15 cellular contexts compared by ENCODE assay signal in the genomic region with DNA sequence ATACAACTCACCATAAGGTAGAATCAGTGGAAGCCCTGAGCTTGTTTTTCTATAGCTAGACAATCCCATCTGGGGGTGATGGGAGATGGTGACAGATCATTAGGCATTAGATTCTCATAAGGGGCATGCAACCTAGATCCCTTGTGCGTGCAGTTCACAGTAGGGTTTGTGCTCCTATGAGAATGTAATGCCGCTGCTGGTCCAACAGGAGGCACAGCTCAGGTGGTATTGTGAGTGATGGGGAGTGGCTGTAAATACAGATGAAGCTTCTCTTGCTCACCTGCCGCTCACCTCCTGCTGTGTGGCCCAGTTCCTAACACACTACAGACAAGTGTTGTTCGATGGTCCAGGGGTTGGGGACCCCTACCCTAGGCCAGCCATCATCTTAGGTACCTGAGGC. TPM values are rescaled to one million over a fixed set of nuclear protein-coding genes. Genes with fewer than 3 reads are reported as not detected.
A peak's percentile ranks its signal among the peaks of the same experiment; 100 is the strongest.
DNase-seq lines count a peak whose midpoint lies in the region; ATAC-seq, FAIRE-seq and TF ChIP-seq lines count a peak whose summit lies in the region.
"Had no signal": no experiment of that assay in that cellular context is flagged by ENCODE, and none has a peak within 500 bp of the region (broad histone marks: within the 10 kb centered on the region; RNA-seq: fewer than 3 reads in every experiment).

No MANE protein-coding gene starts in this region.

- no peak for TF ChIP-seq EP300 in GM12878 (IDR thresholded peaks at IDR 0.05; ENCODE audit: borderline replicate concordance in 1 of 2, control insufficient read depth in 1 of 2, low read depth in 2 of 2, low read length in 2 of 2)

- H3K4me3 Mint-ChIP-seq in H9 = no peak overlapping the region
- H3K4me3 Mint-ChIP-seq: stimulated activated naive CD8-positive, alpha-beta T cell treated with anti-CD3 and anti-CD28 coated beads, Interleukin-15, amount 100 ng/mL, for 72 hours had no signal

- H3K9ac ChIP-seq in H9 (ENCODE audit: extremely low read depth, insufficient read length, low read length) (no peak overlapping the region), GM12878 (ENCODE audit: control insufficient read depth, insufficient read depth, low read length) (no peak overlapping the region), mesendoderm (ENCODE audit: low read length) (no peak overlapping the region)

- H3K23ac ChIP-seq in H9 (ENCODE audit: insufficient read length, low read depth, low read length) (no peak overlapping the region), mesendoderm (ENCODE audit: low read length) (no peak overlapping the region)

- no peak overlapping the region for H3T11ph ChIP-seq in H9 (ENCODE audit: low read length)

- H4K5ac ChIP-seq in H9 (ENCODE audit: insufficient read length, low read depth, low read length) (no peak overlapping the region), mesendoderm (ENCODE audit: low read length) (no peak overlapping the region)

- H3K36me3 ChIP-seq in GM12878 (ENCODE audit: control insufficient read depth in 2 of 2, insufficient read depth in 2 of 2, low read length in 1 of 2) (no peaks in the 10 kb centered on the region), mesendoderm (ENCODE audit: control insufficient read depth, insufficient read depth, low read length) (no peaks in the 10 kb centered on the region)
- no peaks in the 10 kb centered on the region for H3K36me3 ChIP-seq in effector memory CD4-positive, alpha-beta T cell (ENCODE audit: control insufficient read depth, insufficient read depth, low read length)
- H3K36me3 ChIP-seq: gastroesophageal sphincter, neutrophil had no signal

- H2BK15ac ChIP-seq in H9 (ENCODE audit: low read depth, low read length) = no peak overlapping the region
- no peak overlapping the region for H2BK15ac ChIP-seq in mesendoderm (replicated peaks; ENCODE audit: low read depth)

- no peak for TF ChIP-seq POLR2A in GM12878 (IDR thresholded peaks at IDR 0.05; ENCODE audit: low read depth, low read length)

- H3K27ac Mint-ChIP-seq in H9 = no peak overlapping the region
- H3K27ac Mint-ChIP-seq: stimulated activated naive CD8-positive, alpha-beta T cell treated with anti-CD3 and anti-CD28 coated beads, Interleukin-15, amount 100 ng/mL, for 72 hours had no signal

- TF ChIP-seq RAD21 in GM12878 (IDR thresholded peaks at IDR 0.05; ENCODE audit: insufficient read depth, low read depth, low read length) = peak; percentile 33

- H3K27ac ChIP-seq in H9 (ENCODE audit: insufficient read length, low read depth, low read length) (no peak overlapping the region), GM12878 (ENCODE audit: control insufficient read depth, insufficient read depth) (no peak overlapping the region), mesendoderm (ENCODE audit: low read depth, low read length) (no peak overlapping the region)
- H3K27ac ChIP-seq in effector memory CD4-positive, alpha-beta T cell (ENCODE audit: insufficient read depth, low read length, poor library complexity, severe bottlenecking) = no peak overlapping the region
- H3K27ac ChIP-seq: gastroesophageal sphincter, HL-60, neutrophil had no signal

- no peak overlapping the region for H4K91ac ChIP-seq in H9 (ENCODE audit: insufficient read length, low read depth, low read length)

- no peaks in the 10 kb centered on the region for H3K9me3 ChIP-seq in H9 (ENCODE audit: control insufficient read depth, low read depth, low read length)
- H3K9me3 ChIP-seq in GM12878 (replicated peaks; ENCODE audit: control insufficient read depth, insufficient read depth, low read length) = no peaks in the 10 kb centered on the region
- H3K9me3 ChIP-seq in effector memory CD4-positive, alpha-beta T cell (ENCODE audit: control insufficient read depth, low read length) = no peaks in the 10 kb centered on the region
- H3K9me3 ChIP-seq: Caco-2, gastroesophageal sphincter, neutrophil had no signal

- H3K4ac ChIP-seq in H9 (ENCODE audit: low read depth, low read length) (no peak overlapping the region), mesendoderm (ENCODE audit: low read depth, low read length) (no peak overlapping the region)

- in situ Hi-C loops in GM12878 (cut with MboI) = no loop called here

- POLR2A ChIA-PET in GM12878 (lab: Charles Lee) = no interaction called here

- no peaks in the 10 kb centered on the region for H3K79me2 ChIP-seq in H9 (ENCODE audit: insufficient read depth, low read length)
- H3K79me2 ChIP-seq in GM12878 (ENCODE audit: control insufficient read depth, insufficient read depth, low read length) = no peaks in the 10 kb centered on the region
- no peaks in the 10 kb centered on the region for H3K79me2 ChIP-seq in mesendoderm (ENCODE audit: control insufficient read depth, insufficient read depth, low read length)

- H2AFZ ChIP-seq in H9 (ENCODE audit: low read length) (no peak overlapping the region), GM12878 (ENCODE audit: control insufficient read depth, low read depth, low read length) (no peak overlapping the region)

- no peak overlapping the region for H3K4me3 ChIP-seq in GM12878
- no peak overlapping the region for H3K4me3 ChIP-seq in mesendoderm (ENCODE audit: low read length)
- H3K4me3 ChIP-seq in effector memory CD4-positive, alpha-beta T cell (ENCODE audit: insufficient read depth, low read depth, low read length, poor library complexity, severe bottlenecking) = no peak overlapping the region
- H3K4me3 ChIP-seq: gastroesophageal sphincter had no signal

- no peaks in the 10 kb centered on the region for H3K27me3 Mint-ChIP-seq in H9 (ENCODE audit: low read depth)

- H4K20me1 ChIP-seq in H9 (ENCODE audit: control insufficient read depth, insufficient read depth, insufficient read length) (no peaks in the 10 kb centered on the region), GM12878 (ENCODE audit: control insufficient read depth, insufficient read depth) (no peaks in the 10 kb centered on the region)

- peaks cover 17 to 18% of the 10 kb centered on the region in 2 experiments for H3K4me1 Mint-ChIP-seq in H9

- no peak overlapping the region for H3K56ac ChIP-seq in H9 (ENCODE audit: insufficient read length, low read depth, low read length)
- H3K56ac ChIP-seq in mesendoderm (ENCODE audit: low read length) = no peak overlapping the region

- peak; percentile 35 for DNase-seq in NCI-H82 (lab: John Stamatoyannopoulos, UW)
- no peak for DNase-seq in NCI-H82 treated with DMSO at 0.1 percent for 48 hours (lab: John Stamatoyannopoulos, UW; ENCODE audit: unreplicated experiment)
- DNase-seq in H9 = no peak
- no peak for DNase-seq in GM12878 (ENCODE audit: low read depth, low spot score)
- peak; percentile 39 for DNase-seq in mesendoderm
- DNase-seq in effector memory CD4-positive, alpha-beta T cell = no peak
- DNase-seq in NCI-H2081 treated with DMSO at 0.1 percent for 48 hours (lab: John Stamatoyannopoulos, UW) = no peak
- DNase-seq: ACHN; Caco-2; NCI-H2107; stimulated activated naive CD8-positive, alpha-beta T cell treated with anti-CD3 and anti-CD28 coated beads, Interleukin-15, amount 100 ng/mL, for 72 hours had no signal

- H3K23me2 ChIP-seq in H9 (ENCODE audit: insufficient read length, low read depth, low read length, poor library complexity, severe bottlenecking) = no peaks in the 10 kb centered on the region

- peaks cover 2 to 8% of the 10 kb centered on the region in 2 experiments; a peak in 2 of 5 replicates for H3K9me3 Mint-ChIP-seq in H9

- ATAC-seq in GM12878 (peak; percentile 61), HG03139 (IDR thresholded peaks at IDR 0.05; ENCODE audit: unreplicated experiment) (no peak)
- ATAC-seq: gastroesophageal sphincter; stimulated activated naive CD8-positive, alpha-beta T cell treated with anti-CD3 and anti-CD28 coated beads, Interleukin-15, amount 100 ng/mL, for 72 hours had no signal

- H3K4me2 ChIP-seq in H9 (ENCODE audit: insufficient read depth, insufficient read length, low read length) (no peak overlapping the region), GM12878 (ENCODE audit: control insufficient read depth, insufficient read depth) (no peak overlapping the region), mesendoderm (ENCODE audit: low read length) (no peak overlapping the region)

- no peak overlapping the region for H2BK20ac ChIP-seq in H9 (ENCODE audit: low read depth, low read length, poor library complexity, severe bottlenecking)

- peaks cover 0 to 13% (median 0%) of the 10 kb centered on the region in 3 experiments; a peak in 3 of 7 replicates for H3K36me3 Mint-ChIP-seq in H9 (ENCODE audit: insufficient read depth in 1 of 3, low read depth in 3 of 3)

- H3K4me1 ChIP-seq in H9 (ENCODE audit: insufficient read depth, low read length) (no peaks in the 10 kb centered on the region), GM12878 (ENCODE audit: control insufficient read depth, insufficient read depth, low read length) (no peaks in the 10 kb centered on the region), mesendoderm (ENCODE audit: control insufficient read depth, low read depth, low read length) (no peaks in the 10 kb centered on the region)
- H3K4me1 ChIP-seq in effector memory CD4-positive, alpha-beta T cell (ENCODE audit: control insufficient read depth, insufficient read depth, low read length, poor library complexity, severe bottlenecking) = no peaks in the 10 kb centered on the region
- H3K4me1 ChIP-seq: Caco-2, gastroesophageal sphincter had no signal

- no peaks in the 10 kb centered on the region for H3K79me1 ChIP-seq in H9 (ENCODE audit: insufficient read depth, low read depth, low read length, poor library complexity, severe bottlenecking)
- no peaks in the 10 kb centered on the region for H3K79me1 ChIP-seq in mesendoderm (ENCODE audit: low read length)

- no peak overlapping the region for H2AK5ac ChIP-seq in H9 (ENCODE audit: insufficient read length, low read length)
- no peak overlapping the region for H2AK5ac ChIP-seq in mesendoderm (ENCODE audit: low read length)

- intact Hi-C loops in GM12878 (cut with micrococcal nuclease; ENCODE audit: unreplicated experiment) = loop anchor here (10.0 kb wide), 1 partner anchor 608 kb away; no protein-coding TSS in a partner anchor

- H3K27me3 ChIP-seq in H9 (ENCODE audit: insufficient read depth, low read length) (no peaks in the 10 kb centered on the region), GM12878 (replicated peaks in 1 of 2; ENCODE audit: control insufficient read depth in 2 of 2, insufficient read depth in 2 of 2, low read length in 1 of 2) (no peaks in the 10 kb centered on the region), mesendoderm (ENCODE audit: insufficient read depth, low read length, poor library complexity) (no peaks in the 10 kb centered on the region)
- no peaks in the 10 kb centered on the region for H3K27me3 ChIP-seq in effector memory CD4-positive, alpha-beta T cell (replicated peaks; ENCODE audit: control insufficient read depth, insufficient read depth, low read length, poor library complexity, severe bottlenecking)
- H3K27me3 ChIP-seq: gastroesophageal sphincter had no signal

- H3K18ac ChIP-seq in H9 (ENCODE audit: insufficient read length, low read depth, low read length) = no peak overlapping the region
- no peak overlapping the region for H3K18ac ChIP-seq in mesendoderm (ENCODE audit: low read length)

- H4K8ac ChIP-seq in H9 (replicated peaks; ENCODE audit: insufficient read length, low read depth, low read length) (no peak overlapping the region), mesendoderm (ENCODE audit: low read depth, low read length) (no peak overlapping the region)

- SMC1A ChIA-PET in GM12878 (lab: Charles Lee; ENCODE audit: uncharacterized antibody, unreplicated experiment) = no interaction called here

- no peak overlapping the region for H2BK5ac ChIP-seq in H9 (ENCODE audit: insufficient read length, low read length)
- no peak overlapping the region for H2BK5ac ChIP-seq in mesendoderm (ENCODE audit: low read length)

- FAIRE-seq in GM12878 (lab: Jason Lieb, UNC) = no peak

- peak; percentile 40; the same call in 2 of the 3 replicates for TF ChIP-seq CTCF in H9 (conservative IDR thresholded peaks at IDR 0.05)
- peak in 2 of 3 experiments; percentile 17 to 22; a peak in 1 of 6 replicates for TF ChIP-seq CTCF in GM12878 (IDR thresholded peaks at IDR 0.05 in 2 of 3, conservative IDR thresholded peaks at IDR 0.05 in 1 of 3; ENCODE audit: control insufficient read depth in 2 of 3, extremely low read depth in 1 of 3, insufficient read depth in 1 of 3, low read depth in 3 of 3, low read length in 3 of 3)

- no peak overlapping the region for H3K14ac ChIP-seq in H9 (ENCODE audit: insufficient read depth, low read length)

- H2BK120ac ChIP-seq in H9 (ENCODE audit: low read depth, low read length, poor library complexity, severe bottlenecking) (no peak overlapping the region), mesendoderm (ENCODE audit: low read depth, low read length) (no peak overlapping the region)

- no CpG with 5 or more reads among the region's 4 CpGs for WGBS in H9 (ENCODE audit: extremely low coverage, insufficient read length, low lambda C conversion rate)
- 2% methylated on average over 4 of the region's 4 CpGs for WGBS in GM12878 (ENCODE audit: insufficient coverage, insufficient replicate concordance, low lambda C conversion rate, missing lambda C conversion rate)
- WGBS in mesendoderm (ENCODE audit: extremely low coverage, insufficient coverage, low lambda C conversion rate) = no CpG with 5 or more reads among the region's 4 CpGs

- CTCF ChIA-PET in GM12878 (lab: Yijun Ruan, JAX) = interaction anchor here (0.9 to 1.0 kb wide), 2 partner anchors 36 to 93 kb away, joined by 4 to 5 read pairs; no protein-coding TSS in a partner anchor

- H2BK12ac ChIP-seq in H9 (ENCODE audit: insufficient read length, low read depth, low read length) = no peak overlapping the region

- RAD21 ChIA-PET in GM12878 (lab: Charles Lee; ENCODE audit: unreplicated experiment) = no interaction called here

- BruUV-seq in GM12878 (replicated peaks; lab: Mats Ljungman, UMichigan) = no TSS peak

RNA-seq across cellular contexts. Expression of gene GATB, which starts 5.9 kb away (rescaled TPM):
- 18.9 and 21.2 TPM in 2 replicates for total RNA-seq in H9 (2021)
- total RNA-seq in GM12878 (2013; cell fraction: nucleolus; rRNA removed) = 38.9 and 40.1 TPM in 2 replicates
- total RNA-seq in GM12878 (2014; rRNA removed) = 29.3 and 30.4 TPM in 2 replicates
- 27.1 and 29.8 TPM in 2 replicates for total RNA-seq in GM12878 (2014; rRNA removed; fragmentation: Illumina TruSeq; extraction: Trizol)
- 31.0 and 31.5 TPM in 2 replicates for total RNA-seq in GM12878 (2021)
- polyA plus RNA-seq in GM12878 (2011; ENCODE audit: low read depth) = 9.9 TPM
- 31.4 and 32.4 TPM in 2 replicates for polyA plus RNA-seq in GM12878 (2011; rRNA removed)
- polyA plus RNA-seq in GM12878 (2011; cell fraction: cytosol; rRNA removed) = 26.2 and 27.6 TPM in 2 replicates
- polyA plus RNA-seq in GM12878 (2011; cell fraction: nucleus; rRNA removed) = 28.1 and 30.7 TPM in 2 replicates
- 16.2 and 16.5 TPM in 2 replicates for polyA plus RNA-seq in GM12878 (2012)
- 32.0 and 34.7 TPM in 2 replicates for polyA plus RNA-seq in GM12878 (2014; fragmentation: Illumina TruSeq; extraction: Trizol)
- polyA plus RNA-seq in GM12878 (2014; fragmentation: Nextera tagmentation; extraction: Ambion mirVana) = 10 to 100 TPM; 20.5 to 25.6 TPM
- 29.9 and 32.5 TPM in 2 replicates for polyA plus RNA-seq in GM12878 (2014; rRNA removed)
- 10 to 100 TPM; 34.5 to 37.3 TPM for polyA plus RNA-seq in GM12878 (2016; fragmentation: Nextera tagmentation; extraction: Ambion mirVana)
- polyA minus RNA-seq in GM12878 (2011; rRNA and poly(A)+ RNA removed) = 23.9 and 24.2 TPM in 2 replicates
- 7.2 and 10.4 TPM in 2 replicates for polyA minus RNA-seq in GM12878 (2011; cell fraction: cytosol; rRNA and poly(A)+ RNA removed)
- 16.4 and 22.3 TPM in 2 replicates for polyA minus RNA-seq in GM12878 (2011; cell fraction: nucleus; rRNA and poly(A)+ RNA removed)
- polyA plus RNA-seq in mesendoderm (2013, experiment 1 of 2) = 9.5 TPM
- 10.1 TPM for polyA plus RNA-seq in mesendoderm (2013, experiment 2 of 2)

Comparison
In these comparisons a context has a peak if more than half of its experiments do, and no peak if none do; other contexts are left out.
1. DNase-seq: peak in NCI-H82 (single experiment) and mesendoderm (single experiment); none in NCI-H82 treated with DMSO at 0.1 percent for 48 hours (single experiment), H9 (single experiment), GM12878 (single experiment), effector memory CD4-positive, alpha-beta T cell (0 of 3) and NCI-H2081 treated with DMSO at 0.1 percent for 48 hours (single experiment).